ENCODE assay signal across 8 cellular contexts in the genomic region with DNA sequence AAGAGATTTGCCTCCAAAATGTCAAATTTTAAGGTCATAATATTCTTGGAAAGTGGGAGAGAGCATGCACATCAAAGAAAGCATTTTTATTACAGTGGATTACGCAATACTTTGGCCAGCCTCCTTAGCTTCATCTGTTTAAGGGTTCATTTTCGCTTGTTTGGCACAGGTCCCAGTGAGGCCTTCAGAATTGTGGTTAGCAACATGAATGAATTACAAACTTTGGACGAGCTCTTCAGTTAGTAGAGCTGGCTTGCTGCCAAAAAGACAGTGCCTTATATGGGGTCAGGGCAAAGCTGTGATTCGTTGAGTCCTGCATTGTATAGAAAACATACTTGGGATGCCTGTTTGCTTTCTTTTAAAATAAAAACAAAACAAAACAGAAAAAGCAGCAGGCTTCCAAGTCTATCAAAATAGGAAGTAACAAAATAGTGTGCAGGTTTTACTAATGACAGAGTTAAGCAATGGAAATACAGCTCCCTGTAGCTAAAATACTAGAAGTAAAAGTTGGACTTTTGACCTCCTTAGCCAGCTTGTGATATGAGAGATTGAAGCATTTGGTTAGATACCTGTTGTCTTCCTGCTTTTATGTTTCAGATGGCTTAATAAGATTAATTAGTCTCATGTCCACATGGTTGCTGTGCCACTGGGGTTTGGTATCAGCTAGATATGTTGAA.
DNase-seq lines count a peak whose midpoint lies in the region; ATAC-seq, FAIRE-seq and TF ChIP-seq lines count a peak whose summit lies in the region.

No MANE protein-coding gene starts in this region.

- H3K36me3 ChIP-seq in lower lobe of right lung (peaks cover 21% of the 10 kb centered on the region), testis (ENCODE audit: low read depth, missing control alignments) (no peaks in the 10 kb centered on the region)

- intact Hi-C loops in lower lobe of right lung (cut with DNase I) (no loop called here), testis (cut with DNase I; ENCODE audit: low total_unique reads) (no loop called here)

- DNase-seq in AG08395 (ENCODE audit: low spot score) (peak; percentile 92), NCI-H1436 (lab: John Stamatoyannopoulos, UW) (peak; percentile 91), lower lobe of right lung (peak; percentile 78), testis (peak; percentile 98)

- 19 to 22% methylated on average over 4 of the region's 4 CpGs for WGBS in testis, 2 donors

- no peak overlapping the region for H3K27ac ChIP-seq in lower lobe of right lung
- no peak overlapping the region for H3K27ac ChIP-seq in testis

- FAIRE-seq in colon (lab: Jason Lieb, UNC), result peak; percentile 68

- TF ChIP-seq CTCF in lower lobe of right lung (IDR thresholded peaks at IDR 0.05) (no peak), testis (IDR thresholded peaks at IDR 0.05) (no peak)

- H3K4me1 ChIP-seq in lower lobe of right lung, result peaks cover 24% of the 10 kb centered on the region
- H3K4me1 ChIP-seq in testis, result peaks cover 17% of the 10 kb centered on the region

- H3K27me3 ChIP-seq in lower lobe of right lung (ENCODE audit: low read depth) (no peaks in the 10 kb centered on the region), testis (no peaks in the 10 kb centered on the region)

- ATAC-seq in GM18498 (IDR thresholded peaks at IDR 0.05; ENCODE audit: unreplicated experiment), result peak; percentile 96
- ATAC-seq in HG02885 (IDR thresholded peaks at IDR 0.05; ENCODE audit: poor library complexity, unreplicated experiment), result peak; percentile 93
- ATAC-seq in SK-N-SH treated with all-trans-retinoic acid at 6 μM for 48 hours, result peak; percentile 87
- peak; percentile 90 to 92 for ATAC-seq in lower lobe of right lung

- TF ChIP-seq POLR2A in testis (IDR thresholded peaks at IDR 0.05), result no peak

- H3K4me3 ChIP-seq in lower lobe of right lung (no peak overlapping the region), testis (no peak overlapping the region)

- no peaks in the 10 kb centered on the region for H3K9me3 ChIP-seq in lower lobe of right lung
- H3K9me3 ChIP-seq in testis, result no peaks in the 10 kb centered on the region

TF ChIP-seq in SK-N-SH treated with all-trans-retinoic acid at 6 μM for 48 hours, 23 proteins besides CTCF, POLR2A, EP300 and RAD21:
- TF ChIP-seq ARNTL (CRISPR knock-in tag; IDR thresholded peaks at IDR 0.05; ENCODE audit: borderline replicate concordance, low read depth), result no peak
- TF ChIP-seq SNAI2 (CRISPR knock-in tag; IDR thresholded peaks at IDR 0.05), result no peak
- TF ChIP-seq, protein P1, sequence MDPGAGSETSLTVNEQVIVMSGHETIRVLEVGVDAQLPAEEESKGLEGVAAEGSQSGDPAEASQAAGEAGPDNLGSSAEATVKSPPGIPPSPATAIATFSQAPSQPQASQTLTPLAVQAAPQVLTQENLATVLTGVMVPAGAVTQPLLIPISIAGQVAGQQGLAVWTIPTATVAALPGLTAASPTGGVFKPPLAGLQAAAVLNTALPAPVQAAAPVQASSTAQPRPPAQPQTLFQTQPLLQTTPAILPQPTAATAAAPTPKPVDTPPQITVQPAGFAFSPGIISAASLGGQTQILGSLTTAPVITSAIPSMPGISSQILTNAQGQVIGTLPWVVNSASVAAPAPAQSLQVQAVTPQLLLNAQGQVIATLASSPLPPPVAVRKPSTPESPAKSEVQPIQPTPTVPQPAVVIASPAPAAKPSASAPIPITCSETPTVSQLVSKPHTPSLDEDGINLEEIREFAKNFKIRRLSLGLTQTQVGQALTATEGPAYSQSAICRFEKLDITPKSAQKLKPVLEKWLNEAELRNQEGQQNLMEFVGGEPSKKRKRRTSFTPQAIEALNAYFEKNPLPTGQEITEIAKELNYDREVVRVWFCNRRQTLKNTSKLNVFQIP (CRISPR knock-in tag; IDR thresholded peaks at IDR 0.05; ENCODE audit: borderline replicate concordance, low read depth), result no peak
- 0 out of 2 replicates have a peak, but pooled peaks have one; percentile 4 for TF ChIP-seq ZNF8 (CRISPR knock-in tag; IDR thresholded peaks at IDR 0.05)
- TF ChIP-seq RARB (CRISPR knock-in tag; IDR thresholded peaks at IDR 0.05), result no peak
- TF ChIP-seq, protein P2, sequence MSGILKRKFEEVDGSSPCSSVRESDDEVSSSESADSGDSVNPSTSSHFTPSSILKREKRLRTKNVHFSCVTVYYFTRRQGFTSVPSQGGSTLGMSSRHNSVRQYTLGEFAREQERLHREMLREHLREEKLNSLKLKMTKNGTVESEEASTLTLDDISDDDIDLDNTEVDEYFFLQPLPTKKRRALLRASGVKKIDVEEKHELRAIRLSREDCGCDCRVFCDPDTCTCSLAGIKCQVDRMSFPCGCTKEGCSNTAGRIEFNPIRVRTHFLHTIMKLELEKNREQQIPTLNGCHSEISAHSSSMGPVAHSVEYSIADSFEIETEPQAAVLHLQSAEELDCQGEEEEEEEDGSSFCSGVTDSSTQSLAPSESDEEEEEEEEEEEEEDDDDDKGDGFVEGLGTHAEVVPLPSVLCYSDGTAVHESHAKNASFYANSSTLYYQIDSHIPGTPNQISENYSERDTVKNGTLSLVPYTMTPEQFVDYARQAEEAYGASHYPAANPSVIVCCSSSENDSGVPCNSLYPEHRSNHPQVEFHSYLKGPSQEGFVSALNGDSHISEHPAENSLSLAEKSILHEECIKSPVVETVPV (CRISPR knock-in tag; IDR thresholded peaks at IDR 0.05), result no peak
- no peak for TF ChIP-seq OSR1 (CRISPR knock-in tag; IDR thresholded peaks at IDR 0.05)
- peak; percentile 66 for TF ChIP-seq ISL1 (CRISPR knock-in tag; IDR thresholded peaks at IDR 0.05)
- TF ChIP-seq, protein P3, sequence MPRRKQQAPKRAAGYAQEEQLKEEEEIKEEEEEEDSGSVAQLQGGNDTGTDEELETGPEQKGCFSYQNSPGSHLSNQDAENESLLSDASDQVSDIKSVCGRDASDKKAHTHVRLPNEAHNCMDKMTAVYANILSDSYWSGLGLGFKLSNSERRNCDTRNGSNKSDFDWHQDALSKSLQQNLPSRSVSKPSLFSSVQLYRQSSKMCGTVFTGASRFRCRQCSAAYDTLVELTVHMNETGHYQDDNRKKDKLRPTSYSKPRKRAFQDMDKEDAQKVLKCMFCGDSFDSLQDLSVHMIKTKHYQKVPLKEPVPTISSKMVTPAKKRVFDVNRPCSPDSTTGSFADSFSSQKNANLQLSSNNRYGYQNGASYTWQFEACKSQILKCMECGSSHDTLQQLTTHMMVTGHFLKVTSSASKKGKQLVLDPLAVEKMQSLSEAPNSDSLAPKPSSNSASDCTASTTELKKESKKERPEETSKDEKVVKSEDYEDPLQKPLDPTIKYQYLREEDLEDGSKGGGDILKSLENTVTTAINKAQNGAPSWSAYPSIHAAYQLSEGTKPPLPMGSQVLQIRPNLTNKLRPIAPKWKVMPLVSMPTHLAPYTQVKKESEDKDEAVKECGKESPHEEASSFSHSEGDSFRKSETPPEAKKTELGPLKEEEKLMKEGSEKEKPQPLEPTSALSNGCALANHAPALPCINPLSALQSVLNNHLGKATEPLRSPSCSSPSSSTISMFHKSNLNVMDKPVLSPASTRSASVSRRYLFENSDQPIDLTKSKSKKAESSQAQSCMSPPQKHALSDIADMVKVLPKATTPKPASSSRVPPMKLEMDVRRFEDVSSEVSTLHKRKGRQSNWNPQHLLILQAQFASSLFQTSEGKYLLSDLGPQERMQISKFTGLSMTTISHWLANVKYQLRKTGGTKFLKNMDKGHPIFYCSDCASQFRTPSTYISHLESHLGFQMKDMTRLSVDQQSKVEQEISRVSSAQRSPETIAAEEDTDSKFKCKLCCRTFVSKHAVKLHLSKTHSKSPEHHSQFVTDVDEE (CRISPR knock-in tag; IDR thresholded peaks at IDR 0.05), result no peak
- TF ChIP-seq ZC3H10 (CRISPR knock-in tag; IDR thresholded peaks at IDR 0.05), result no peak
- TF ChIP-seq ZNF565 (CRISPR knock-in tag; conservative IDR thresholded peaks at IDR 0.05; ENCODE audit: low read depth), result no peak
- TF ChIP-seq, protein P4, sequence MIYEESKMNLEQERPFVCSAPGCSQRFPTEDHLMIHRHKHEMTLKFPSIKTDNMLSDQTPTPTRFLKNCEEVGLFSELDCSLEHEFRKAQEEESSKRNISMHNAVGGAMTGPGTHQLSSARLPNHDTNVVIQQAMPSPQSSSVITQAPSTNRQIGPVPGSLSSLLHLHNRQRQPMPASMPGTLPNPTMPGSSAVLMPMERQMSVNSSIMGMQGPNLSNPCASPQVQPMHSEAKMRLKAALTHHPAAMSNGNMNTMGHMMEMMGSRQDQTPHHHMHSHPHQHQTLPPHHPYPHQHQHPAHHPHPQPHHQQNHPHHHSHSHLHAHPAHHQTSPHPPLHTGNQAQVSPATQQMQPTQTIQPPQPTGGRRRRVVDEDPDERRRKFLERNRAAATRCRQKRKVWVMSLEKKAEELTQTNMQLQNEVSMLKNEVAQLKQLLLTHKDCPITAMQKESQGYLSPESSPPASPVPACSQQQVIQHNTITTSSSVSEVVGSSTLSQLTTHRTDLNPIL (CRISPR knock-in tag; IDR thresholded peaks at IDR 0.05; ENCODE audit: low read depth), result 0 out of 2 replicates have a peak, but pooled peaks have one; percentile 42
- no peak for TF ChIP-seq TCF4 (CRISPR knock-in tag; IDR thresholded peaks at IDR 0.05; ENCODE audit: borderline replicate concordance)
- no peak for TF ChIP-seq ESRRG (CRISPR knock-in tag; IDR thresholded peaks at IDR 0.05)
- no peak for TF ChIP-seq GLIS3 (CRISPR knock-in tag; IDR thresholded peaks at IDR 0.05)
TF ChIP-seq in SK-N-SH treated with all-trans-retinoic acid at 6 μM for 48 hours: peak in this region for 3.
